Comparison of ENCODE assay signal across 27 cellular contexts in the genomic region with DNA sequence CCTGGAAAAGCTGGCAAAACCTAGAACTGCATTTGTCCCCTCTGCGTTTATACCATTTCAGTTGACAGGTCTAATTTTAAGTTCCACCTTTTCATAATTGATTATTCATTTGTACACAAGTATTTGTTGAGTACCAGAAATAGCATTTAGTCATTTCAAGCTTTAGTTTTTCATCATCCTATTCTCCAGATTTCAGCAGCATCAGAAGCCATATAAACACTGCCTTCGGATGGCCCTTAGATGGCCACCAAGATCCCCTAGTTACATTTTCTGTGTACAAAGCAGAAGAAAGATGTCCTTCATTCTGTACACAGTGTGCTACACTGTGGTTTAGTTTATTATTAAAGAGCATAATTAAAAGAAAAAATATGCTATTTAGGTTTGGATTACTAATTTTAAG.
"Had no signal": no experiment of that assay in that cellular context is flagged by ENCODE, and none has a peak within 500 bp of the region (broad histone marks: within the 10 kb centered on the region; RNA-seq: fewer than 3 reads in every experiment).

No MANE protein-coding gene starts in this region.

- H3K36me3 ChIP-seq: ascending aorta, esophagus squamous epithelium, gastroesophageal sphincter, heart right ventricle had no signal

- H3K27ac ChIP-seq: ascending aorta, epithelial cell of prostate, esophagus squamous epithelium, gastroesophageal sphincter, heart right ventricle, hepatocyte had no signal

- ATAC-seq: activated naive CD4-positive, alpha-beta T cell treated with anti-CD3 and anti-CD28 coated beads, Interleukin-2, amount 50 U/mL, for 72 hours; activated T-cell treated with anti-CD3 and anti-CD28 coated beads, Interleukin-2, amount 50 U/mL, for 72 hours; effector memory CD8-positive, alpha-beta T cell; gastroesophageal sphincter; heart right ventricle; WTC11 had no signal

- H3K4me3 ChIP-seq: ascending aorta, esophagus squamous epithelium, gastroesophageal sphincter, heart right ventricle, hepatocyte had no signal

- DNase-seq: activated CD4-positive, alpha-beta memory T cell treated with anti-CD3 and anti-CD28 coated beads, Interleukin-2, amount 10 ng/mL, durations not matched to agents 7 days and 5 days; activated CD4-positive, alpha-beta T cell treated with anti-CD3 and anti-CD28 coated beads for 1 hour; activated CD4-positive, alpha-beta T cell treated with anti-CD3 and anti-CD28 coated beads for 4 hours; activated CD4-positive, alpha-beta T cell treated with anti-CD3 and anti-CD28 coated beads, Interleukin-2, amount 10 ng/mL, durations not matched to agents 7 days and 5 days; activated CD4-positive, alpha-beta T cell treated with anti-CD3 and anti-CD28 coated beads, Interleukin-2, amount 50 U/mL, for 4 hours; activated CD8-positive, alpha-beta memory T cell treated with anti-CD3 and anti-CD28 coated beads, Interleukin-2, amount 50 U/mL, for 48 hours; activated gamma-delta T cell; activated naive CD4-positive, alpha-beta T cell; activated naive CD4-positive, alpha-beta T cell treated with anti-CD3 and anti-CD28 coated beads, Interleukin-2, amount 10 ng/mL, durations not matched to agents 7 days and 5 days; activated naive CD8-positive, alpha-beta T cell treated with anti-CD3 and anti-CD28 coated beads, Interleukin-2, amount 10 ng/mL, durations not matched to agents 7 days and 5 days; activated T-cell treated with anti-CD3 and anti-CD28 coated beads for 4 hours; activated T-cell treated with anti-CD3 and anti-CD28 coated beads, Interleukin-2, amount 50 U/mL, for 24 hours; activated T-cell treated with anti-CD3 and anti-CD28 coated beads, Interleukin-2, amount 50 U/mL, for 72 hours; cortex of kidney; dermis blood vessel endothelial cell; effector CD4-positive, alpha-beta T cell; effector memory CD8-positive, alpha-beta T cell; esophagus squamous epithelium; foreskin melanocyte; heart right ventricle; T-helper 2 cell had no signal

- H3K27me3 ChIP-seq: ascending aorta, esophagus squamous epithelium, gastroesophageal sphincter, heart right ventricle, hepatocyte had no signal
